ENCODE assay signal across 12 cellular contexts in genomic region chr17:55734128-55734781, GRCh38. TPM values are rescaled to one million over a fixed set of nuclear protein-coding genes. Genes with fewer than 3 reads are reported as not detected.
DNase-seq lines count a peak whose midpoint lies in the region; ATAC-seq and TF ChIP-seq lines count a peak whose summit lies in the region.
"Had no signal": no experiment of that assay in that cellular context is flagged by ENCODE, and none has a peak within 500 bp of the region (broad histone marks: within the 10 kb centered on the region; RNA-seq: fewer than 3 reads in every experiment).

No MANE protein-coding gene starts in this region.

- H3K4ac ChIP-seq in neuronal stem cell (ENCODE audit: low read length): no peak overlapping the region

- no peak overlapping the region for H3K4me2 ChIP-seq in neuronal stem cell (ENCODE audit: insufficient read depth, low read length, poor library complexity, severe bottlenecking)

- no peak overlapping the region for H3K14ac ChIP-seq in neuronal stem cell (ENCODE audit: low read length)

- no peak overlapping the region for H2BK5ac ChIP-seq in neuronal stem cell (ENCODE audit: low read length)

- H3K4me3 ChIP-seq in SK-N-MC: 0 out of 2 replicates have a peak overlapping the region, but pooled peaks have one; percentile 3
- H3K4me3 ChIP-seq in neuronal stem cell (ENCODE audit: low read length in 2 of 2): no peak overlapping the region
- no peak overlapping the region for H3K4me3 ChIP-seq in upper lobe of right lung

- TF ChIP-seq CTCF in GM13976 (IDR thresholded peaks at IDR 0.05; ENCODE audit: borderline replicate concordance, control extremely low read depth, extremely low read depth, insufficient read depth, missing control alignments): no peak
- no peak for TF ChIP-seq CTCF in upper lobe of right lung (IDR thresholded peaks at IDR 0.05)

- H2AFZ ChIP-seq in neuronal stem cell (ENCODE audit: low read length): no peak overlapping the region

- H2BK12ac ChIP-seq in neuronal stem cell (ENCODE audit: low read length): no peak overlapping the region

- ATAC-seq in GM21390 (IDR thresholded peaks at IDR 0.05; ENCODE audit: unreplicated experiment) (peak; percentile 69), upper lobe of right lung (no peak), GM21528 (IDR thresholded peaks at IDR 0.05; ENCODE audit: low FRiP score, unreplicated experiment) (no peak)

- H3K27me3 ChIP-seq in neuronal stem cell (ENCODE audit: control insufficient read depth in 3 of 3, insufficient read depth in 3 of 3, low read depth in 1 of 3, low read length in 3 of 3) (peaks cover 0 to 23% (median 0%) of the 10 kb centered on the region in 3 experiments), upper lobe of right lung (no peaks in the 10 kb centered on the region)

- no CpG with 5 or more reads among the region's 4 CpGs for WGBS in neuronal stem cell (ENCODE audit: extremely low coverage in 2 of 2, insufficient read length in 2 of 2, insufficient replicate concordance in 1 of 2), 2 donors

- H3K23ac ChIP-seq in neuronal stem cell (ENCODE audit: low read depth, low read length, poor library complexity): no peak overlapping the region

- no peak overlapping the region for H2AK5ac ChIP-seq in neuronal stem cell (ENCODE audit: low read depth, low read length)

- intact Hi-C loops in upper lobe of right lung (cut with DNase I): no loop called here

- H3K18ac ChIP-seq in neuronal stem cell (ENCODE audit: low read length): no peak overlapping the region

- no peak overlapping the region for H2BK15ac ChIP-seq in neuronal stem cell (ENCODE audit: low read length)

- H3K4me1 ChIP-seq in neuronal stem cell (ENCODE audit: control insufficient read depth in 2 of 2, insufficient read depth in 1 of 2, low read depth in 1 of 2, low read length in 2 of 2) (peaks cover 5 to 11% of the 10 kb centered on the region in 2 donors), upper lobe of right lung (peaks cover 11% of the 10 kb centered on the region)

- DNase-seq in GM13976 (ENCODE audit: low spot score) (peak; percentile 10), SK-N-MC (ENCODE audit: low read depth, low spot score) (no peak), left kidney (ENCODE audit: low read depth, low spot score) (peak; percentile 85), neuronal stem cell (ENCODE audit: low spot score) (no peak), upper lobe of right lung (no peak), cortex of kidney (lab: John Stamatoyannopoulos, UW) (no peak)
- DNase-seq: activated CD4-positive, alpha-beta T cell treated with anti-CD3 and anti-CD28 coated beads for 1 hour; cerebellar nuclear complex; kidney glomerular epithelial cell; NCI-H187 had no signal

- H3K36me3 ChIP-seq in SK-N-MC (ENCODE audit: insufficient read depth, low read length) (no peaks in the 10 kb centered on the region), neuronal stem cell (replicated peaks in 1 of 2; ENCODE audit: control insufficient read depth in 2 of 2, insufficient read depth in 2 of 2, low read length in 2 of 2) (no peaks in the 10 kb centered on the region), upper lobe of right lung (no peaks in the 10 kb centered on the region)

- no peak overlapping the region for H3K9ac ChIP-seq in SK-N-MC (ENCODE audit: insufficient read length)
- H3K9ac ChIP-seq in neuronal stem cell (ENCODE audit: low read depth, low read length, poor library complexity): no peak overlapping the region

- no peak overlapping the region for H4K91ac ChIP-seq in neuronal stem cell (ENCODE audit: low read depth, low read length, poor library complexity)

- no peak overlapping the region for H2BK120ac ChIP-seq in neuronal stem cell (ENCODE audit: low read depth, low read length)

- no peak overlapping the region for H4K8ac ChIP-seq in neuronal stem cell (ENCODE audit: low read depth, low read length)

- 0 out of 2 replicates have a peak overlapping the region, but pooled peaks have one; percentile 2 for H3K27ac ChIP-seq in SK-N-MC
- no peak overlapping the region for H3K27ac ChIP-seq in neuronal stem cell (replicated peaks; ENCODE audit: low read length)
- no peak overlapping the region for H3K27ac ChIP-seq in upper lobe of right lung

- no peaks in the 10 kb centered on the region for H3K9me3 ChIP-seq in SK-N-MC (ENCODE audit: low read depth, low read length)
- H3K9me3 ChIP-seq in neuronal stem cell (replicated peaks in 1 of 2; ENCODE audit: control insufficient read depth in 2 of 2, insufficient read depth in 1 of 2, low read depth in 1 of 2, low read length in 2 of 2): no peaks in the 10 kb centered on the region
- H3K9me3 ChIP-seq in upper lobe of right lung: no peaks in the 10 kb centered on the region

- no peaks in the 10 kb centered on the region for H3K79me1 ChIP-seq in neuronal stem cell (ENCODE audit: low read depth, low read length)

- in situ Hi-C loops in GM13976 (cut with MboI; ENCODE audit: low sequenced_read_pairs, unreplicated experiment): no loop called here

RNA-seq across cellular contexts. Expression of gene TMEM100, which starts 11.6 kb away (rescaled TPM):
- 0.89 TPM for polyA plus RNA-seq in neuronal stem cell (2013, experiment 1 of 2)
- polyA plus RNA-seq in neuronal stem cell (2013, experiment 2 of 2): 1.1 TPM
- total RNA-seq in upper lobe of right lung: 279 TPM

RNA-seq across cellular contexts. Expression of gene PCTP, which starts 16.6 kb away (rescaled TPM):
- polyA plus RNA-seq in neuronal stem cell (2013, experiment 1 of 2): 19.5 TPM
- polyA plus RNA-seq in neuronal stem cell (2013, experiment 2 of 2): 19.9 TPM
- total RNA-seq in upper lobe of right lung: 24.7 TPM

Comparison
In these comparisons a context has a peak if more than half of its experiments do, and no peak if none do; other contexts are left out.
1. DNase-seq: peak in GM13976 (single experiment) and left kidney (single experiment); none in SK-N-MC (single experiment), neuronal stem cell (single experiment), upper lobe of right lung (single experiment) and cortex of kidney (single experiment).